Comparison of ENCODE assay signal across 24 cellular contexts in the genomic region with DNA sequence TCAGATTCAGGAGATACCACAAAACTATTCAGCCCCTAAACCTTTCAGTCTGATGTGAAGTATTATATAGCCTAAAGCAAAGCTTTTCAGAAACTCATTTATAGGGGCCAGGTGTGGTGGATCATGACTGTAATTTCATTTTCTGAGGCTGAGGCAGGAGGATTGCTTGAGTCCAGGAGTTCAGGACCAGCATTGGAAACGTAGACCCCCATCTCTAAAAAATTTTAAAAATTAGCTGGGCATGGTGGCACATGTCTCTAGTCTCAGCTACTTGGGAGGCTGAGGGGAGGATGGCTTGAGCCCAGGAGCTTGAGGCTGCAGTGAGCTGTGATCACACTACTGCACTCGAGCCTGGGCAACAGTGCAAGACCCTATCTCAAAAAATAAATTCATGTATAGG.
DNase-seq lines count a peak whose midpoint lies in the region; ATAC-seq, FAIRE-seq and TF ChIP-seq lines count a peak whose summit lies in the region.
"Had no signal": no experiment of that assay in that cellular context is flagged by ENCODE, and none has a peak within 500 bp of the region (broad histone marks: within the 10 kb centered on the region; RNA-seq: fewer than 3 reads in every experiment).

No MANE protein-coding gene starts in this region.

- CTCF ChIA-PET in A549 (lab: Yijun Ruan, JAX) (interaction anchor here (0.9 to 6.2 kb wide), 24 partner anchors 9 to 336 kb away, joined by 3 to 52 read pairs (median 4); no protein-coding TSS in a partner anchor), HCT116 (lab: Charles Lee) (interaction anchor here (0.9 to 3.3 kb wide), 5 partner anchors 11 to 87 kb away, joined by 4 to 22 read pairs (median 5); no protein-coding TSS in a partner anchor)

- no peak overlapping the region for H3K18ac ChIP-seq in trophoblast cell (ENCODE audit: low read length)

- no peak overlapping the region for H2BK120ac ChIP-seq in trophoblast cell (ENCODE audit: insufficient read depth, low read length, poor library complexity)

- H4K20me1 ChIP-seq in HCT116 (ENCODE audit: insufficient read depth) = no peaks in the 10 kb centered on the region
- H4K20me1 ChIP-seq: BLaER1 had no signal

- peaks cover 21 to 22% of the 10 kb centered on the region in 2 experiments for H3K36me3 ChIP-seq in HCT116 (ENCODE audit: control insufficient read depth in 1 of 2, insufficient read depth in 2 of 2, low read length in 2 of 2)
- peaks cover 3 to 9% of the 10 kb centered on the region in 2 experiments for H3K36me3 ChIP-seq in trophoblast cell (ENCODE audit: control insufficient read depth in 1 of 2, insufficient read depth in 2 of 2, low read length in 2 of 2)
- H3K36me3 ChIP-seq in BE2C = peaks cover 7% of the 10 kb centered on the region; the same call in 1 of the 2 replicates

- no peak for TF ChIP-seq CTCF in A549 (IDR thresholded peaks at IDR 0.05)
- no peak for TF ChIP-seq CTCF in HCT116 (IDR thresholded peaks at IDR 0.05 in 2 of 3, conservative IDR thresholded peaks at IDR 0.05 in 1 of 3; ENCODE audit: borderline replicate concordance in 1 of 3, insufficient read depth in 1 of 3, low read depth in 2 of 3, low read length in 2 of 3)
- no peak for TF ChIP-seq CTCF in BE2C (IDR thresholded peaks at IDR 0.05; ENCODE audit: low read depth, low read length)

- 96% methylated on average over 2 of the region's 2 CpGs for WGBS in A549 (ENCODE audit: missing lambda C conversion rate)
- no CpG with 5 or more reads among the region's 2 CpGs for WGBS in trophoblast cell (ENCODE audit: extremely low coverage, insufficient coverage, insufficient read length)

- peaks cover 40% of the 10 kb centered on the region for H3K4me1 ChIP-seq in A549
- peaks cover 3 to 16% of the 10 kb centered on the region in 2 experiments; a peak in 2 of 4 replicates for H3K4me1 ChIP-seq in HCT116 (ENCODE audit: control insufficient read depth in 1 of 2, insufficient read depth in 2 of 2, low read length in 2 of 2)
- H3K4me1 ChIP-seq in trophoblast cell (ENCODE audit: control insufficient read depth in 1 of 2, insufficient read depth in 2 of 2, low read length in 2 of 2) = no peaks in the 10 kb centered on the region
- 0 out of 2 replicates have a peak, but pooled peaks cover 3% of the 10 kb centered on the region for H3K4me1 ChIP-seq in BE2C
- H3K4me1 ChIP-seq: BLaER1 had no signal

- peak overlapping the region; percentile 30 to 72; a peak in 3 of 6 replicates for H3K27ac ChIP-seq in A549
- H3K27ac ChIP-seq in HCT116 (ENCODE audit: low read depth, low read length) = no peak overlapping the region
- no peak overlapping the region for H3K27ac ChIP-seq in trophoblast cell (ENCODE audit: low read depth, low read length)
- H3K27ac ChIP-seq: BLaER1 had no signal

- RAD21 ChIA-PET in HCT116 (lab: Charles Lee; ENCODE audit: low non-redundant PET in 1 of 2, low total read pairs in 2 of 2, uncharacterized antibody in 2 of 2, unreplicated experiment in 2 of 2) = no interaction called here

- H2BK5ac ChIP-seq in trophoblast cell (ENCODE audit: low read depth, low read length, poor library complexity) = no peak overlapping the region

- H4K12ac ChIP-seq in trophoblast cell (ENCODE audit: low read depth, low read length) = no peak overlapping the region

- H3K9me2 ChIP-seq in HCT116 (ENCODE audit: insufficient read depth) = no peaks in the 10 kb centered on the region

- H3K4me2 ChIP-seq in A549 (no peak overlapping the region; the same call in 2 of the 3 replicates), HCT116 (ENCODE audit: low read length) (no peak overlapping the region), trophoblast cell (ENCODE audit: low read length) (no peak overlapping the region)
- H3K4me2 ChIP-seq: BLaER1 had no signal

- no peak overlapping the region for H3K9ac ChIP-seq in HCT116 (ENCODE audit: low read length)
- no peak overlapping the region for H3K9ac ChIP-seq in trophoblast cell (ENCODE audit: low read length)
- H3K9ac ChIP-seq: BLaER1 had no signal

- POLR2A ChIA-PET in A549 (lab: Yijun Ruan, JAX) (interaction anchor here (1.6 kb wide), 1 partner anchor 60 kb away, joined by 6 read pairs; the partner anchor contains the start of gene TMOD3), HCT116 (lab: Charles Lee) (no interaction called here)

- TF ChIP-seq RAD21 in A549 (conservative IDR thresholded peaks at IDR 0.05 in 1 of 2, IDR thresholded peaks at IDR 0.05 in 1 of 2) (no peak), HCT116 (IDR thresholded peaks at IDR 0.05; ENCODE audit: low read depth) (no peak)

- H3K4ac ChIP-seq in trophoblast cell (ENCODE audit: low read depth, low read length) = no peak overlapping the region

- peaks cover 35% of the 10 kb centered on the region for H3K79me2 ChIP-seq in HCT116 (ENCODE audit: insufficient read depth, low read length)
- no peaks in the 10 kb centered on the region for H3K79me2 ChIP-seq in trophoblast cell (ENCODE audit: control insufficient read depth, insufficient read depth, low read length, poor library complexity)

- H3K9me3 ChIP-seq in A549 = no peaks in the 10 kb centered on the region
- H3K9me3 ChIP-seq in HCT116 (ENCODE audit: control insufficient read depth in 1 of 2, insufficient read depth in 1 of 2, low read depth in 1 of 2, low read length in 2 of 2) = no peaks in the 10 kb centered on the region
- peaks cover 3% of the 10 kb centered on the region for H3K9me3 ChIP-seq in trophoblast cell (ENCODE audit: insufficient read depth, low read depth, low read length)
- no peaks in the 10 kb centered on the region for H3K9me3 ChIP-seq in BE2C

- H4K91ac ChIP-seq in trophoblast cell (ENCODE audit: low read depth, low read length) = no peak overlapping the region

- H2AK5ac ChIP-seq in trophoblast cell (ENCODE audit: low read length) = no peak overlapping the region

- no peak overlapping the region for H3K23ac ChIP-seq in trophoblast cell (ENCODE audit: low read length)

- ATAC-seq in A549 (no peak), HCT116 (no peak)
- ATAC-seq: GM12878 had no signal

- no peaks in the 10 kb centered on the region for H3K79me1 ChIP-seq in trophoblast cell (ENCODE audit: low read length)

- DNase-seq in A549 (ENCODE audit: low read depth in 1 of 2, low spot score in 1 of 2) = no peak
- DNase-seq in HCT116 (ENCODE audit: low read depth, low spot score) = no peak
- peak; percentile 55 to 84 for DNase-seq in trophoblast cell
- DNase-seq in NCI-H1694 treated with DMSO at 0.1 percent for 48 hours (lab: John Stamatoyannopoulos, UW) = no peak
- no peak for DNase-seq in BE2C
- DNase-seq: 8988T; AML-193; C1 segment of cervical spinal cord; CD4-positive, alpha-beta memory T cell; CD4-positive, CD25-positive, alpha-beta regulatory T cell; CD8-positive, alpha-beta memory T cell; COR-L47; DMS 273 treated with DMSO at 0.1 percent for 48 hours; DMS153; DMS53; DMS79; DND-41; EL; GDM1 had no signal

- intact Hi-C loops in HCT116 (cut with micrococcal nuclease) = no loop called here

- no peak for FAIRE-seq in A549 (lab: Jason Lieb, UNC)
- FAIRE-seq: A204.1, GM12892, GM18507 had no signal

- TF ChIP-seq EP300 in A549 (IDR thresholded peaks at IDR 0.05) = no peak

- H3K27me3 ChIP-seq in HCT116 (ENCODE audit: insufficient read depth, low read length) (no peaks in the 10 kb centered on the region), trophoblast cell (ENCODE audit: insufficient read depth, low read length) (no peaks in the 10 kb centered on the region), BE2C (no peaks in the 10 kb centered on the region)
- H3K27me3 ChIP-seq: BLaER1 had no signal

- H3K4me3 ChIP-seq in A549 = no peak overlapping the region
- H3K4me3 ChIP-seq in HCT116 (replicated peaks in 1 of 2; ENCODE audit: low read depth in 1 of 2, low read length in 2 of 2) = no peak overlapping the region
- H3K4me3 ChIP-seq in trophoblast cell (ENCODE audit: low read depth, low read length) = no peak overlapping the region
- H3K4me3 ChIP-seq in BE2C (ENCODE audit: low read depth, low read length) = no peak overlapping the region
- H3K4me3 ChIP-seq: BLaER1, GM12878 had no signal

- H4K8ac ChIP-seq in trophoblast cell (ENCODE audit: low read depth, low read length) = no peak overlapping the region

- TF ChIP-seq POLR2A in A549 (IDR thresholded peaks at IDR 0.05; ENCODE audit: low read length) (no peak), HCT116 (IDR thresholded peaks at IDR 0.05; ENCODE audit: borderline replicate concordance, extremely low read depth, insufficient read depth, insufficient read length) (no peak)

- TSS peak; percentile 15 for BruUV-seq in HCT116 (replicated peaks; lab: Mats Ljungman, UMichigan)

- H2AFZ ChIP-seq in HCT116 (ENCODE audit: low read depth, low read length, poor library complexity, severe bottlenecking) = no peak overlapping the region
- H2AFZ ChIP-seq in trophoblast cell (ENCODE audit: insufficient read depth, low read length, poor library complexity) = no peak overlapping the region

- H2BK12ac ChIP-seq in trophoblast cell (ENCODE audit: low read length) = no peak overlapping the region

- H3K14ac ChIP-seq in trophoblast cell (ENCODE audit: low read length) = no peak overlapping the region

TF ChIP-seq in A549, 52 proteins besides CTCF, POLR2A, EP300 and RAD21 (continues in another document):
- TF ChIP-seq EHF (CRISPR knock-in tag; IDR thresholded peaks at IDR 0.05) (no peak), JUN (IDR thresholded peaks at IDR 0.05) (no peak)

TF ChIP-seq in HCT116, 20 proteins besides CTCF, POLR2A, EP300 and RAD21:
- TF ChIP-seq REST (IDR thresholded peaks at IDR 0.05; ENCODE audit: low read depth) (no peak), SIN3A (IDR thresholded peaks at IDR 0.05; ENCODE audit: low read depth) (no peak), EGR1 (IDR thresholded peaks at IDR 0.05; ENCODE audit: low read depth) (no peak)

Comparison
In these comparisons a context has a peak if more than half of its experiments do, and no peak if none do; other contexts are left out.
1. DNase-seq: peak in trophoblast cell (2 of 2); none in A549 (0 of 2), HCT116 (single experiment), NCI-H1694 treated with DMSO at 0.1 percent for 48 hours (single experiment) and BE2C (single experiment).
2. H3K27ac ChIP-seq: peak in A549 (2 of 2); none in HCT116 (single experiment) and trophoblast cell (single experiment).